ENCODE assay signal across 21 cellular contexts in the genomic region with DNA sequence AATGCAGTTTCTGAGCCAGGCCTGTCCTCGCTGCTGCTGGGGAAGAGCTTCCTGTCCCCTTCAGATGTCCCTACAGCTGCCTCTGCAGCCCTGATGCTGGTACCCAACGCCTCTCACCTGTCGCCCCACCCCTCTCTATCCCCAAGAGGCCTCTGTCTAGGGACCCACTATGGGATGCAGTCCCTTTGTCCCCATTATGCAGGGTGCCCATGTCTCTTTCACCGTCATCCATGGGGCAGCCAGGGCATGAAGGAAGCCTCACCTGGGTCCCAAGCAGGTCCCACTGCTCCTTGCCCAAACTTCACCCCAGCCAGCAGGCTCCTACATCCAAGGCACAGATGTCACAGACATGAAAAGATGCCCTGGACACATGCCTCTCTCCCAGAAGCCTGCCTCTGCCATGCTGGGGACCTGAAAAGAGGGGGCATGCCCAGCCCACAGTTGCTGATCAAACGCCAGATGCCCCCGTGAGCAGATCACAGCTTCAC.
A peak's percentile ranks its signal among the peaks of the same experiment; 100 is the strongest.
DNase-seq lines count a peak whose midpoint lies in the region; TF ChIP-seq lines count a peak whose summit lies in the region.
"Had no signal": no experiment of that assay in that cellular context is flagged by ENCODE, and none has a peak within 500 bp of the region (broad histone marks: within the 10 kb centered on the region; RNA-seq: fewer than 3 reads in every experiment).

No MANE protein-coding gene starts in this region.

- no peak overlapping the region for H2BK20ac ChIP-seq in H9 (ENCODE audit: low read depth, low read length, poor library complexity, severe bottlenecking)

- intact Hi-C loops in ovary (cut with DNase I), result no loop called here

- H3T11ph ChIP-seq in H9 (ENCODE audit: low read length), result no peak overlapping the region

- no peak overlapping the region for H2BK12ac ChIP-seq in H9 (ENCODE audit: insufficient read length, low read depth, low read length)
- H2BK12ac ChIP-seq in trophoblast cell (ENCODE audit: low read length), result no peak overlapping the region

- H4K8ac ChIP-seq in H9 (replicated peaks; ENCODE audit: insufficient read length, low read depth, low read length) (no peak overlapping the region), trophoblast cell (ENCODE audit: low read depth, low read length) (no peak overlapping the region)

- H2BK15ac ChIP-seq in H9 (ENCODE audit: low read depth, low read length), result no peak overlapping the region

- no peak overlapping the region for H4K5ac ChIP-seq in H9 (ENCODE audit: insufficient read length, low read depth, low read length)

- H3K36me3 Mint-ChIP-seq in H9 (ENCODE audit: insufficient read depth in 1 of 3, low read depth in 3 of 3) (no peaks in the 10 kb centered on the region), glutamatergic neuron (ENCODE audit: unreplicated experiment) (peaks cover 1% of the 10 kb centered on the region), osteocyte (ENCODE audit: unreplicated experiment) (no peaks in the 10 kb centered on the region)
- H3K36me3 Mint-ChIP-seq: activated naive CD4-positive, alpha-beta T cell treated with anti-CD3 and anti-CD28 coated beads, Interleukin-2, amount 50 U/mL, for 72 hours; CD4-positive, alpha-beta memory T cell; memory B cell; naive B cell had no signal

- H3K18ac ChIP-seq in H9 (ENCODE audit: insufficient read length, low read depth, low read length) (no peak overlapping the region), trophoblast cell (ENCODE audit: low read length) (no peak overlapping the region)

- no peak overlapping the region for H3K56ac ChIP-seq in H9 (ENCODE audit: insufficient read length, low read depth, low read length)

- peaks cover 32% of the 10 kb centered on the region for H3F3A ChIP-seq in GM23248 (ENCODE audit: insufficient read depth)

- H3K23ac ChIP-seq in H9 (ENCODE audit: insufficient read length, low read depth, low read length), result no peak overlapping the region
- H3K23ac ChIP-seq in trophoblast cell (ENCODE audit: low read length), result no peak overlapping the region

- no peak overlapping the region for H2BK5ac ChIP-seq in H9 (ENCODE audit: insufficient read length, low read length)
- no peak overlapping the region for H2BK5ac ChIP-seq in trophoblast cell (ENCODE audit: low read depth, low read length, poor library complexity)

- H2AFZ ChIP-seq in GM23248 (no peak overlapping the region), H9 (ENCODE audit: low read length) (no peak overlapping the region), fibroblast of lung (ENCODE audit: low read length) (no peak overlapping the region), trophoblast cell (ENCODE audit: insufficient read depth, low read length, poor library complexity) (no peak overlapping the region)

- H3K4me2 ChIP-seq in GM23248 (ENCODE audit: unreplicated experiment) (no peak overlapping the region), H9 (ENCODE audit: insufficient read depth, insufficient read length, low read length) (no peak overlapping the region), fibroblast of lung (ENCODE audit: extremely low read depth, insufficient read depth, low read length) (no peak overlapping the region), trophoblast cell (ENCODE audit: low read length) (no peak overlapping the region)

- H3K27me3 Mint-ChIP-seq in H9 (ENCODE audit: low read depth) (no peaks in the 10 kb centered on the region; the same call in none of the 2 replicates), glutamatergic neuron (ENCODE audit: unreplicated experiment) (peaks cover 10% of the 10 kb centered on the region), osteocyte (ENCODE audit: unreplicated experiment) (no peaks in the 10 kb centered on the region)

- in situ Hi-C loops in GM23248 (cut with MboI), result no loop called here

- H4K20me1 ChIP-seq in GM23248 (ENCODE audit: insufficient read depth) (no peaks in the 10 kb centered on the region), H9 (ENCODE audit: control insufficient read depth, insufficient read depth, insufficient read length) (no peaks in the 10 kb centered on the region), fibroblast of lung (ENCODE audit: control insufficient read depth, extremely low read depth, insufficient read depth, low read length) (no peaks in the 10 kb centered on the region)

- H4K91ac ChIP-seq in H9 (ENCODE audit: insufficient read length, low read depth, low read length) (no peak overlapping the region), trophoblast cell (ENCODE audit: low read depth, low read length) (no peak overlapping the region)

- DNase-seq in GM23248 (no peak), H9 (peak; percentile 20), fibroblast of lung (ENCODE audit: low read depth in 2 of 2) (no peak), ovary (peak in 3 of 5 donors; percentile 16 to 37 (median 22)), glutamatergic neuron (no peak), osteocyte (ENCODE audit: extremely low spot score, unreplicated experiment) (no peak), trophoblast cell (no peak)
- DNase-seq: activated CD4-positive, alpha-beta T cell treated with anti-CD3 and anti-CD28 coated beads, Interleukin-2, amount 50 U/mL, for 48 hours; activated T-cell treated with anti-CD3 and anti-CD28 coated beads, Interleukin-2, amount 50 U/mL, for 4 hours; CD4-positive, alpha-beta memory T cell; cerebellar nuclear complex; effector CD4-positive, alpha-beta T cell; gastrocnemius medialis; GDM1; naive B cell; NCI-H1694 treated with DMSO at 0.1 percent for 48 hours; NCI-H526 treated with DMSO at 0.1 percent for 48 hours; T-helper 9 cell had no signal

- H2AK5ac ChIP-seq in H9 (ENCODE audit: insufficient read length, low read length), result no peak overlapping the region
- H2AK5ac ChIP-seq in trophoblast cell (ENCODE audit: low read length), result no peak overlapping the region

- H3K27ac ChIP-seq in GM23248, result peak overlapping the region; percentile 100
- H3K27ac ChIP-seq in H9 (ENCODE audit: insufficient read length, low read depth, low read length), result no peak overlapping the region
- peak overlapping the region; percentile 97 for H3K27ac ChIP-seq in fibroblast of lung (ENCODE audit: insufficient read depth, low read length)
- no peak overlapping the region for H3K27ac ChIP-seq in ovary
- H3K27ac ChIP-seq in trophoblast cell (ENCODE audit: low read depth, low read length), result no peak overlapping the region
- H3K27ac ChIP-seq: gastrocnemius medialis, suprapubic skin had no signal

- peaks cover 17 to 29% of the 10 kb centered on the region in 2 experiments for H3K4me1 Mint-ChIP-seq in H9
- H3K4me1 Mint-ChIP-seq in glutamatergic neuron (ENCODE audit: low read depth, unreplicated experiment), result peaks cover 22% of the 10 kb centered on the region
- peaks cover 2% of the 10 kb centered on the region for H3K4me1 Mint-ChIP-seq in osteocyte (ENCODE audit: unreplicated experiment)
- H3K4me1 Mint-ChIP-seq: CD4-positive, alpha-beta memory T cell; memory B cell; naive B cell had no signal

- H3K27me3 ChIP-seq in GM23248 (replicated peaks; ENCODE audit: insufficient read depth), result no peaks in the 10 kb centered on the region
- H3K27me3 ChIP-seq in H9 (ENCODE audit: insufficient read depth, low read length), result no peaks in the 10 kb centered on the region
- H3K27me3 ChIP-seq in fibroblast of lung (ENCODE audit: control insufficient read depth, insufficient read depth, low read length), result no peaks in the 10 kb centered on the region
- no peaks in the 10 kb centered on the region for H3K27me3 ChIP-seq in ovary
- H3K27me3 ChIP-seq in trophoblast cell (ENCODE audit: insufficient read depth, low read length), result no peaks in the 10 kb centered on the region
- H3K27me3 ChIP-seq: gastrocnemius medialis had no signal

- TF ChIP-seq POLR2A in ovary (IDR thresholded peaks at IDR 0.05), result no peak

- H3K23me2 ChIP-seq in H9 (ENCODE audit: insufficient read length, low read depth, low read length, poor library complexity, severe bottlenecking), result no peaks in the 10 kb centered on the region

- H3K9me3 Mint-ChIP-seq in H9 (no peaks in the 10 kb centered on the region), glutamatergic neuron (ENCODE audit: unreplicated experiment) (peaks cover 5% of the 10 kb centered on the region), osteocyte (ENCODE audit: unreplicated experiment) (no peaks in the 10 kb centered on the region)
- H3K9me3 Mint-ChIP-seq: activated naive CD4-positive, alpha-beta T cell treated with anti-CD3 and anti-CD28 coated beads, Interleukin-2, amount 50 U/mL, for 72 hours; activated T-cell treated with anti-CD3 and anti-CD28 coated beads, Interleukin-2, amount 50 U/mL, for 4 hours; CD4-positive, alpha-beta memory T cell; memory B cell had no signal

- no peak overlapping the region for H4K12ac ChIP-seq in trophoblast cell (ENCODE audit: low read depth, low read length)

- no peaks in the 10 kb centered on the region for H3K9me3 ChIP-seq in GM23248 (ENCODE audit: low read depth)
- H3K9me3 ChIP-seq in H9 (ENCODE audit: control insufficient read depth, low read depth, low read length), result no peaks in the 10 kb centered on the region
- H3K9me3 ChIP-seq in fibroblast of lung (ENCODE audit: control insufficient read depth, insufficient read depth, low read depth, low read length), result no peaks in the 10 kb centered on the region
- H3K9me3 ChIP-seq in ovary, result no peaks in the 10 kb centered on the region
- peaks cover 5% of the 10 kb centered on the region for H3K9me3 ChIP-seq in trophoblast cell (ENCODE audit: insufficient read depth, low read depth, low read length)
- H3K9me3 ChIP-seq: gastrocnemius medialis, suprapubic skin had no signal

- H3K4me3 Mint-ChIP-seq in H9, result no peak overlapping the region
- H3K4me3 Mint-ChIP-seq in glutamatergic neuron (ENCODE audit: unreplicated experiment), result no peak overlapping the region
- no peak overlapping the region for H3K4me3 Mint-ChIP-seq in osteocyte (ENCODE audit: unreplicated experiment)
- H3K4me3 Mint-ChIP-seq: activated T-cell treated with anti-CD3 and anti-CD28 coated beads, Interleukin-2, amount 50 U/mL, for 4 hours; CD4-positive, alpha-beta memory T cell; memory B cell; naive B cell had no signal

- H3K4me1 ChIP-seq in GM23248 (ENCODE audit: insufficient read depth) (peaks cover 50% of the 10 kb centered on the region), H9 (ENCODE audit: insufficient read depth, low read length) (no peaks in the 10 kb centered on the region), fibroblast of lung (ENCODE audit: control insufficient read depth, extremely low read depth, insufficient read depth, low read length) (peaks cover 59% of the 10 kb centered on the region), ovary (ENCODE audit: insufficient read depth) (peaks cover 40% of the 10 kb centered on the region), trophoblast cell (ENCODE audit: control insufficient read depth in 1 of 2, insufficient read depth in 2 of 2, low read length in 2 of 2) (peaks cover 45 to 49% of the 10 kb centered on the region in 2 experiments)

- TF ChIP-seq CTCF in H9 (conservative IDR thresholded peaks at IDR 0.05) (no peak), fibroblast of lung (conservative IDR thresholded peaks at IDR 0.05 in 1 of 2, IDR thresholded peaks at IDR 0.05 in 1 of 2; ENCODE audit: low read depth in 1 of 2, low read length in 2 of 2) (no peak), ovary (IDR thresholded peaks at IDR 0.05) (no peak), glutamatergic neuron (IDR thresholded peaks at IDR 0.05; ENCODE audit: partially characterized antibody, unreplicated experiment) (no peak), osteocyte (IDR thresholded peaks at IDR 0.05) (no peak)

- H3K79me1 ChIP-seq in H9 (ENCODE audit: insufficient read depth, low read depth, low read length, poor library complexity, severe bottlenecking) (no peaks in the 10 kb centered on the region), trophoblast cell (ENCODE audit: low read length) (peaks cover 16% of the 10 kb centered on the region)

- H3K9me2 ChIP-seq in GM23248 (ENCODE audit: insufficient read depth), result no peaks in the 10 kb centered on the region

- peak overlapping the region; percentile 90 for H3K9ac ChIP-seq in GM23248
- no peak overlapping the region for H3K9ac ChIP-seq in H9 (ENCODE audit: extremely low read depth, insufficient read length, low read length)
- H3K9ac ChIP-seq in fibroblast of lung (ENCODE audit: insufficient read depth, low read length), result peak overlapping the region; percentile 27
- H3K9ac ChIP-seq in trophoblast cell (ENCODE audit: low read length), result no peak overlapping the region

- peak overlapping the region in 1 of 3 experiments; percentile 92; a peak in 2 of 7 replicates for H3K27ac Mint-ChIP-seq in H9
- H3K27ac Mint-ChIP-seq in glutamatergic neuron (ENCODE audit: unreplicated experiment), result no peak overlapping the region
- H3K27ac Mint-ChIP-seq in osteocyte (ENCODE audit: unreplicated experiment), result no peak overlapping the region
- H3K27ac Mint-ChIP-seq: CD4-positive, alpha-beta memory T cell; memory B cell; naive B cell had no signal

- H3K14ac ChIP-seq in H9 (ENCODE audit: insufficient read depth, low read length), result no peak overlapping the region
- H3K14ac ChIP-seq in trophoblast cell (ENCODE audit: low read length), result no peak overlapping the region

- H3K4me3 ChIP-seq in GM23248 (no peak overlapping the region), fibroblast of lung (replicated peaks in 1 of 4; ENCODE audit: control extremely low read depth in 1 of 4, insufficient read depth in 1 of 4, low read depth in 3 of 4, low read length in 4 of 4) (no peak overlapping the region), ovary (no peak overlapping the region), trophoblast cell (ENCODE audit: low read depth, low read length) (no peak overlapping the region)
- H3K4me3 ChIP-seq: gastrocnemius medialis, suprapubic skin had no signal

- peaks cover 69% of the 10 kb centered on the region for H3K79me2 ChIP-seq in GM23248 (ENCODE audit: insufficient read depth)
- H3K79me2 ChIP-seq in H9 (ENCODE audit: insufficient read depth, low read length), result no peaks in the 10 kb centered on the region
- H3K79me2 ChIP-seq in fibroblast of lung (ENCODE audit: control insufficient read depth, insufficient read depth, low read length), result peaks cover 35% of the 10 kb centered on the region
- peaks cover 2% of the 10 kb centered on the region for H3K79me2 ChIP-seq in trophoblast cell (ENCODE audit: control insufficient read depth, insufficient read depth, low read length, poor library complexity)

- H3K4ac ChIP-seq in H9 (ENCODE audit: low read depth, low read length) (no peak overlapping the region), trophoblast cell (ENCODE audit: low read depth, low read length) (no peak overlapping the region)

- H2BK120ac ChIP-seq in H9 (ENCODE audit: low read depth, low read length, poor library complexity, severe bottlenecking), result no peak overlapping the region
- no peak overlapping the region for H2BK120ac ChIP-seq in trophoblast cell (ENCODE audit: insufficient read depth, low read length, poor library complexity)

- TF ChIP-seq EP300 in ovary (IDR thresholded peaks at IDR 0.05), result no peak

- H3K36me3 ChIP-seq in GM23248 (ENCODE audit: low read depth) (no peaks in the 10 kb centered on the region), fibroblast of lung (ENCODE audit: control insufficient read depth, insufficient read depth, low read length) (peaks cover 8% of the 10 kb centered on the region), ovary (no peaks in the 10 kb centered on the region), trophoblast cell (ENCODE audit: control insufficient read depth in 1 of 2, insufficient read depth in 2 of 2, low read length in 2 of 2) (peaks cover 0 to 7% of the 10 kb centered on the region in 2 experiments)
- H3K36me3 ChIP-seq: gastrocnemius medialis, suprapubic skin had no signal

- WGBS in GM23248 (ENCODE audit: low coverage in 1 of 2, low lambda C conversion rate in 2 of 2, missing lambda C conversion rate in 2 of 2), 2 experiments, result 92 to 94% methylated on average over 6 of the region's 6 CpGs
- no CpG with 5 or more reads among the region's 6 CpGs for WGBS in H9 (ENCODE audit: extremely low coverage, insufficient read length, low lambda C conversion rate)
- 94 to 97% (median 95%) methylated on average over 6 of the region's 6 CpGs for WGBS in ovary, 3 donors
- no CpG with 5 or more reads among the region's 6 CpGs for WGBS in trophoblast cell (ENCODE audit: extremely low coverage, insufficient coverage, insufficient read length)

Comparison
In these comparisons a context has a peak if more than half of its experiments do, and no peak if none do; other contexts are left out.
1. DNase-seq: peak in H9 (single experiment) and ovary (3 of 5); none in GM23248 (single experiment), fibroblast of lung (0 of 2), glutamatergic neuron (single experiment), osteocyte (single experiment) and trophoblast cell (0 of 2).
2. H3K27ac ChIP-seq: peak in GM23248 (single experiment) and fibroblast of lung (single experiment); none in H9 (single experiment), ovary (0 of 2) and trophoblast cell (single experiment).
3. H3K9ac ChIP-seq: peak in GM23248 (single experiment) and fibroblast of lung (single experiment); none in H9 (single experiment) and trophoblast cell (single experiment).